Comparison of ENCODE assay signal across 10 cellular contexts in the genomic region with DNA sequence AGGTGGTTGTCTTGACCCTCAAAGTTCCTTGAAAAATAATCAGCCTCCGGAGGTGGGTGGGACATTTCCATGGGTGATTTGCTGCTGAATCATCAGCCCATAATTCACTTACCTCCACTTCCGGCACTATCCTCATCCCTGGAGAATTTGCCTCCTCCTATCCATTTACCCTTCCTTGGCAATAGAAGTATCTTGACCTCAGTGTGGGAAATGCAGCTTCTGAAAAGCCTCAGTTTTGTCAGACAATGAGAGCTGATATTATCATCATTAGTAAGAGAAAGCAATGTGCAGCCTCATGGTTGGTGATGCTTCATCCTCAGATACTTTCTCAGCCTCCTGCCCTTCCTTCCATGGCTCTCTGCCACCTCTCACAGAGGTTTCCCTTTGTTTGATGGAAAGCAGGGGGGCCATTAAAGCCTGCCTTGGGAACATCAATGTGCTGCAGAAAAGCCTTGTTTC.
A peak's percentile ranks its signal among the peaks of the same experiment; 100 is the strongest.
DNase-seq lines count a peak whose midpoint lies in the region.
"Had no signal": no experiment of that assay in that cellular context is flagged by ENCODE, and none has a peak within 500 bp of the region (broad histone marks: within the 10 kb centered on the region; RNA-seq: fewer than 3 reads in every experiment).

No MANE protein-coding gene starts in this region.

- DNase-seq in AG08396 (ENCODE audit: low spot score) = peak; percentile 37
- DNase-seq in HS-27A (ENCODE audit: low read depth) = peak; percentile 90
- peak; percentile 42 for DNase-seq in T1000 (lab: John Stamatoyannopoulos, UW)
- peak; percentile 94 for DNase-seq in iris pigment epithelial cell (ENCODE audit: low read depth)
- DNase-seq in stimulated activated CD4-positive, alpha-beta T cell treated with anti-CD3 and anti-CD28 coated beads, Interleukin-1b, Interleukin-23, amount 100 ng/mL, for 48 hours = no peak
- DNase-seq in activated T-cell treated with anti-CD3 and anti-CD28 coated beads for 4 hours = no peak
- no peak for DNase-seq in superior temporal gyrus (ENCODE audit: extremely low spot score)
- DNase-seq in midbrain (lab: John Stamatoyannopoulos, UW) = no peak
- DNase-seq: activated CD8-positive, alpha-beta memory T cell treated with anti-CD3 and anti-CD28 coated beads, Interleukin-2, amount 50 U/mL, for 4 hours; DMS79 treated with DMSO at 0.1 percent for 48 hours had no signal

Comparison
In these comparisons a context has a peak if more than half of its experiments do, and no peak if none do; other contexts are left out.
1. DNase-seq: peak in AG08396 (single experiment), HS-27A (single experiment), T1000 (single experiment) and iris pigment epithelial cell (single experiment); none in stimulated activated CD4-positive, alpha-beta T cell treated with anti-CD3 and anti-CD28 coated beads, Interleukin-1b, Interleukin-23, amount 100 ng/mL, for 48 hours (single experiment), activated T-cell treated with anti-CD3 and anti-CD28 coated beads for 4 hours (single experiment), superior temporal gyrus (single experiment) and midbrain (single experiment).